ENCODE assay signal across 7 cellular contexts in the genomic region with DNA sequence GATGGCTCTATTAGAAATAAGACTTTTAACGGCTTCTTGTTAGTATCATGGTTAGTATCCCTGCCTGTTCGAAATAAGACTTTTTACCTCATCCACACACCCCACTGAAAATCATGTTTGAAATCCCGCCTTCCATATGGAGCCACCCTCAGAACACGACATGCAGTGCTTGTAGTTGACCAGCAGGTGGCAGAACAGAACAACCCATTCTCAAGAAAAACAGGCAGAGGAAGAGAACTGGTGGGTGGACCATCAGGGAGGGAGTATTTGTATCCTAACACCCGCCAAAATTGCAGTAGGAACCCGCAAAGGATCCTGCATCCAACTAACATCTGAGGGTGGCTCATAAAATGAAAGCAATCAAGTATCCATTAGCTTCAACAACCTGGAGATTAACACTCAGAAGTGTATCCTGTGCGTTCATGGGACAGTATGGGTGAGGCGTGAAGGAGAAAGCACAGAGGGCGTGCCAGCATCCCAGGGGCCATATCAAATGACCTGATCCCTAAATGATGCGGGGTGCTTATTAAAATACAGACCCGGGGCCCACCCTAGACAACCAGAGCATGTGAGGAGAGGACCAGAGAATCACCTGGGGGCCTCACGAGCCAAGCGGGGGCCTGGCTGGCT.
DNase-seq lines count a peak whose midpoint lies in the region; TF ChIP-seq lines count a peak whose summit lies in the region.

No MANE protein-coding gene starts in this region.

- H2AFZ ChIP-seq in neural cell (ENCODE audit: low read depth, low read length): no peak overlapping the region

- H3K9me2 ChIP-seq in neural cell (ENCODE audit: insufficient read depth, low read length): no peaks in the 10 kb centered on the region

- H3K27me3 Mint-ChIP-seq in activated T-cell treated with anti-CD3 and anti-CD28 coated beads, Interleukin-2, amount 50 U/mL, for 24 hours: peaks cover 2% of the 10 kb centered on the region

- no peaks in the 10 kb centered on the region for H3K27me3 ChIP-seq in neural cell (ENCODE audit: insufficient read depth, low read depth, low read length)
- no peaks in the 10 kb centered on the region for H3K27me3 ChIP-seq in tibial nerve

- H3K36me3 Mint-ChIP-seq in activated T-cell treated with anti-CD3 and anti-CD28 coated beads, Interleukin-2, amount 50 U/mL, for 24 hours (ENCODE audit: low read depth): no peaks in the 10 kb centered on the region

- H3K36me3 ChIP-seq in neural cell (ENCODE audit: insufficient read depth, low read length) (no peaks in the 10 kb centered on the region), tibial nerve (no peaks in the 10 kb centered on the region)

- H4K20me1 ChIP-seq in neural cell (ENCODE audit: insufficient read depth): no peaks in the 10 kb centered on the region

- H3K27ac ChIP-seq in neural cell (ENCODE audit: low read length) (no peak overlapping the region), tibial nerve (no peak overlapping the region)

- WGBS in tibial nerve, 2 donors: 42 to 45% methylated on average over 13 of the region's 13 CpGs

- H3K4me2 ChIP-seq in neural cell (ENCODE audit: low read length): no peak overlapping the region

- DNase-seq in GM10266 (ENCODE audit: extremely low spot score): peak; percentile 59
- DNase-seq in HUDEP-2 (lab: John Stamatoyannopoulos, UW; ENCODE audit: unreplicated experiment in 76 of 76): peak in 54 of 76 experiments; percentile 7 to 78 (median 34)
- peak; percentile 50 for DNase-seq in OCI-M2 (lab: John Stamatoyannopoulos, UW; ENCODE audit: unreplicated experiment)
- peak; percentile 53 for DNase-seq in activated T-cell treated with anti-CD3 and anti-CD28 coated beads, Interleukin-2, amount 50 U/mL, for 24 hours
- DNase-seq in fibroblast of mammary gland (ENCODE audit: low read depth): peak; percentile 87
- DNase-seq in tibial nerve (ENCODE audit: low spot score in 2 of 2): peak; percentile 32 to 70

- peak; percentile 97 for TF ChIP-seq CTCF in GM10266 (IDR thresholded peaks at IDR 0.05; ENCODE audit: control insufficient read depth, insufficient read depth, low read depth, missing control alignments)
- peak; percentile 93 for TF ChIP-seq CTCF in fibroblast of mammary gland (conservative IDR thresholded peaks at IDR 0.05; ENCODE audit: control insufficient read depth, insufficient read depth, low read depth, low read length)
- TF ChIP-seq CTCF in neural cell (IDR thresholded peaks at IDR 0.05; ENCODE audit: poor library complexity, severe bottlenecking): peak; percentile 85
- peak; percentile 88 to 94 (median 89) for TF ChIP-seq CTCF in tibial nerve (IDR thresholded peaks at IDR 0.05)

- no peak overlapping the region for H3K9ac ChIP-seq in neural cell (ENCODE audit: low read length)

- TF ChIP-seq POLR2A in tibial nerve (IDR thresholded peaks at IDR 0.05): no peak

- TF ChIP-seq RAD21 in neural cell (conservative IDR thresholded peaks at IDR 0.05): peak; percentile 75

- H3K4me3 ChIP-seq in fibroblast of mammary gland (ENCODE audit: control insufficient read depth, low read depth, low read length): no peak overlapping the region
- no peak overlapping the region for H3K4me3 ChIP-seq in neural cell (ENCODE audit: low read length)
- H3K4me3 ChIP-seq in tibial nerve: no peak overlapping the region

- H3K79me2 ChIP-seq in neural cell (replicated peaks; ENCODE audit: insufficient read depth, low read length): no peaks in the 10 kb centered on the region

- peaks cover 0 to 25% (median 10%) of the 10 kb centered on the region in 4 donors for H3K4me1 ChIP-seq in tibial nerve

- no peaks in the 10 kb centered on the region for H3K9me3 Mint-ChIP-seq in activated T-cell treated with anti-CD3 and anti-CD28 coated beads, Interleukin-2, amount 50 U/mL, for 24 hours

- no peak overlapping the region for H3K4me3 Mint-ChIP-seq in activated T-cell treated with anti-CD3 and anti-CD28 coated beads, Interleukin-2, amount 50 U/mL, for 24 hours

- H3K9me3 ChIP-seq in neural cell (ENCODE audit: low read length) (no peaks in the 10 kb centered on the region), tibial nerve (no peaks in the 10 kb centered on the region)

- no peaks in the 10 kb centered on the region for H3F3A ChIP-seq in neural cell (ENCODE audit: insufficient read depth, low read length, poor library complexity, severe bottlenecking)

- TF ChIP-seq EP300 in neural cell (conservative IDR thresholded peaks at IDR 0.05; ENCODE audit: poor library complexity, severe bottlenecking): no peak
- TF ChIP-seq EP300 in tibial nerve (IDR thresholded peaks at IDR 0.05): no peak

- H3K27ac Mint-ChIP-seq in activated T-cell treated with anti-CD3 and anti-CD28 coated beads, Interleukin-2, amount 50 U/mL, for 24 hours: no peak overlapping the region

- peaks cover 29% of the 10 kb centered on the region for H3K4me1 Mint-ChIP-seq in activated T-cell treated with anti-CD3 and anti-CD28 coated beads, Interleukin-2, amount 50 U/mL, for 24 hours (ENCODE audit: low read depth)

TF ChIP-seq in neural cell, 6 proteins besides CTCF, POLR2A, EP300 and RAD21:
- no peak for TF ChIP-seq POLR2AphosphoS5 (IDR thresholded peaks at IDR 0.05)
- peak; percentile 85 for TF ChIP-seq SMC3 (conservative IDR thresholded peaks at IDR 0.05; ENCODE audit: poor library complexity)
- TF ChIP-seq EZH2 (IDR thresholded peaks at IDR 0.05; ENCODE audit: borderline replicate concordance, insufficient read depth, low read length, poor library complexity, severe bottlenecking): no peak

Comparison
In these comparisons a context has a peak if more than half of its experiments do, and no peak if none do; other contexts are left out.
1. DNase-seq: peak in every context shown above with its lines; median percentile 87 in fibroblast of mammary gland; 59 in GM10266; 53 in activated T-cell treated with anti-CD3 and anti-CD28 coated beads, Interleukin-2, amount 50 U/mL, for 24 hours; 51 in tibial nerve; 50 in OCI-M2; 34 in HUDEP-2.